1 cellular context compared by ENCODE assay signal in the genomic region with DNA sequence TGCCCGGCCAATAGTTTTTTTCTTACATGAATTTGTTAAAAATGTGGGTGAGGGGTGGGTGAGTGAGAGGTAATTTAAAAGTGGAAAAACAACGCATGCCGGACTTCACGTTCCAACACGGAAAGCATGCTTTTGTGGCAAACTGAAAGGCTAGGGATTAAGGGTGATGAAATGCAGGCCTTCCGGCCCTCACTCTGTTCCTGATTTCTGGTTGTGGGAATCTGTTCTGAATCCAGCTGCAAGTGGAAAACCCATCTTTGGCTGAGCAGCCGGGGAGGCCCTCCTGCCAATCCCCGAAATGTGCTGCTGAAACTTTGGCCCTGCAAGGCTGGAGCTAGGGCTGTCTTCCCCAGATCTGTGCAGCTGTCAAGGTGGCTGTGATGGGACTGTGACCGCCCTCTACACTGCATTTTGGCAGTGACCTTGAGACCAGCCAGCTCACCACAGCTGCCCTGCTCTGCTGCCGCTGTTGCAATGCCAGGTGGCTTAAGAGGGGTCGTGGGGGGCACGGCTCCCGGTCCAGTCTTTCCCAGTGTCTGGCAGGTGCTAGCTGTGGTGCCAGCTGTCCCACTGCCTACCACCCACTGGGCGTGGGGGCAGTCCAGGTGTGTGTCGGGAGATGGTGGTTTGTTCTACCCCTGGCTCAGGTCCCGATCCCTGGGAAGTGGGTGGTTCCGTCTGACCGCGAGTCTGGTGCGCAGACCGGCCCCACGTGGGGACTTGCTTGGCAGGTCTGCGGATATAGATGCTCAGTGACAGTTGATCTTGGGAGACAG.
A peak's percentile ranks its signal among the peaks of the same experiment; 100 is the strongest.
TF ChIP-seq lines count a peak whose summit lies in the region.

No MANE protein-coding gene starts in this region.

TF ChIP-seq in HepG2, 621 proteins besides CTCF, POLR2A, EP300 and RAD21 (continued from another document):
- TF ChIP-seq, protein P1, sequence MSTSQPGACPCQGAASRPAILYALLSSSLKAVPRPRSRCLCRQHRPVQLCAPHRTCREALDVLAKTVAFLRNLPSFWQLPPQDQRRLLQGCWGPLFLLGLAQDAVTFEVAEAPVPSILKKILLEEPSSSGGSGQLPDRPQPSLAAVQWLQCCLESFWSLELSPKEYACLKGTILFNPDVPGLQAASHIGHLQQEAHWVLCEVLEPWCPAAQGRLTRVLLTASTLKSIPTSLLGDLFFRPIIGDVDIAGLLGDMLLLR (CRISPR knock-in tag; IDR thresholded peaks at IDR 0.05) = peak; percentile 80; the same call in 1 of the 2 replicates
- TF ChIP-seq, protein P2, sequence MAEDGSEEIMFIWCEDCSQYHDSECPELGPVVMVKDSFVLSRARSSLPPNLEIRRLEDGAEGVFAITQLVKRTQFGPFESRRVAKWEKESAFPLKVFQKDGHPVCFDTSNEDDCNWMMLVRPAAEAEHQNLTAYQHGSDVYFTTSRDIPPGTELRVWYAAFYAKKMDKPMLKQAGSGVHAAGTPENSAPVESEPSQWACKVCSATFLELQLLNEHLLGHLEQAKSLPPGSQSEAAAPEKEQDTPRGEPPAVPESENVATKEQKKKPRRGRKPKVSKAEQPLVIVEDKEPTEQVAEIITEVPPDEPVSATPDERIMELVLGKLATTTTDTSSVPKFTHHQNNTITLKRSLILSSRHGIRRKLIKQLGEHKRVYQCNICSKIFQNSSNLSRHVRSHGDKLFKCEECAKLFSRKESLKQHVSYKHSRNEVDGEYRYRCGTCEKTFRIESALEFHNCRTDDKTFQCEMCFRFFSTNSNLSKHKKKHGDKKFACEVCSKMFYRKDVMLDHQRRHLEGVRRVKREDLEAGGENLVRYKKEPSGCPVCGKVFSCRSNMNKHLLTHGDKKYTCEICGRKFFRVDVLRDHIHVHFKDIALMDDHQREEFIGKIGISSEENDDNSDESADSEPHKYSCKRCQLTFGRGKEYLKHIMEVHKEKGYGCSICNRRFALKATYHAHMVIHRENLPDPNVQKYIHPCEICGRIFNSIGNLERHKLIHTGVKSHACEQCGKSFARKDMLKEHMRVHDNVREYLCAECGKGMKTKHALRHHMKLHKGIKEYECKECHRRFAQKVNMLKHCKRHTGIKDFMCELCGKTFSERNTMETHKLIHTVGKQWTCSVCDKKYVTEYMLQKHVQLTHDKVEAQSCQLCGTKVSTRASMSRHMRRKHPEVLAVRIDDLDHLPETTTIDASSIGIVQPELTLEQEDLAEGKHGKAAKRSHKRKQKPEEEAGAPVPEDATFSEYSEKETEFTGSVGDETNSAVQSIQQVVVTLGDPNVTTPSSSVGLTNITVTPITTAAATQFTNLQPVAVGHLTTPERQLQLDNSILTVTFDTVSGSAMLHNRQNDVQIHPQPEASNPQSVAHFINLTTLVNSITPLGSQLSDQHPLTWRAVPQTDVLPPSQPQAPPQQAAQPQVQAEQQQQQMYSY (CRISPR knock-in tag; IDR thresholded peaks at IDR 0.05) = peak; percentile 88
- no peak for TF ChIP-seq ONECUT2 (CRISPR knock-in tag; IDR thresholded peaks at IDR 0.05)
- TF ChIP-seq NONO (IDR thresholded peaks at IDR 0.05) = no peak
- 0 out of 2 replicates have a peak, but pooled peaks have one; percentile 47 for TF ChIP-seq NONO (CRISPR knock-in tag; conservative IDR thresholded peaks at IDR 0.05)
- TF ChIP-seq JUND (CRISPR knock-in tag; IDR thresholded peaks at IDR 0.05) = peak; percentile 28; the same call in 1 of the 2 replicates
- TF ChIP-seq ZNF253 (CRISPR knock-in tag; IDR thresholded peaks at IDR 0.05; ENCODE audit: borderline replicate concordance) = 0 out of 2 replicates have a peak, but pooled peaks have one; percentile 67
- TF ChIP-seq ZZZ3 (CRISPR knock-in tag; IDR thresholded peaks at IDR 0.05; ENCODE audit: borderline replicate concordance) = peak; percentile 21; the same call in 1 of the 2 replicates
- TF ChIP-seq LCORL (IDR thresholded peaks at IDR 0.05) = peak; percentile 26; the same call in 1 of the 2 replicates
- TF ChIP-seq LCORL (CRISPR knock-in tag; IDR thresholded peaks at IDR 0.05) = peak; percentile 92
- TF ChIP-seq, protein P3, sequence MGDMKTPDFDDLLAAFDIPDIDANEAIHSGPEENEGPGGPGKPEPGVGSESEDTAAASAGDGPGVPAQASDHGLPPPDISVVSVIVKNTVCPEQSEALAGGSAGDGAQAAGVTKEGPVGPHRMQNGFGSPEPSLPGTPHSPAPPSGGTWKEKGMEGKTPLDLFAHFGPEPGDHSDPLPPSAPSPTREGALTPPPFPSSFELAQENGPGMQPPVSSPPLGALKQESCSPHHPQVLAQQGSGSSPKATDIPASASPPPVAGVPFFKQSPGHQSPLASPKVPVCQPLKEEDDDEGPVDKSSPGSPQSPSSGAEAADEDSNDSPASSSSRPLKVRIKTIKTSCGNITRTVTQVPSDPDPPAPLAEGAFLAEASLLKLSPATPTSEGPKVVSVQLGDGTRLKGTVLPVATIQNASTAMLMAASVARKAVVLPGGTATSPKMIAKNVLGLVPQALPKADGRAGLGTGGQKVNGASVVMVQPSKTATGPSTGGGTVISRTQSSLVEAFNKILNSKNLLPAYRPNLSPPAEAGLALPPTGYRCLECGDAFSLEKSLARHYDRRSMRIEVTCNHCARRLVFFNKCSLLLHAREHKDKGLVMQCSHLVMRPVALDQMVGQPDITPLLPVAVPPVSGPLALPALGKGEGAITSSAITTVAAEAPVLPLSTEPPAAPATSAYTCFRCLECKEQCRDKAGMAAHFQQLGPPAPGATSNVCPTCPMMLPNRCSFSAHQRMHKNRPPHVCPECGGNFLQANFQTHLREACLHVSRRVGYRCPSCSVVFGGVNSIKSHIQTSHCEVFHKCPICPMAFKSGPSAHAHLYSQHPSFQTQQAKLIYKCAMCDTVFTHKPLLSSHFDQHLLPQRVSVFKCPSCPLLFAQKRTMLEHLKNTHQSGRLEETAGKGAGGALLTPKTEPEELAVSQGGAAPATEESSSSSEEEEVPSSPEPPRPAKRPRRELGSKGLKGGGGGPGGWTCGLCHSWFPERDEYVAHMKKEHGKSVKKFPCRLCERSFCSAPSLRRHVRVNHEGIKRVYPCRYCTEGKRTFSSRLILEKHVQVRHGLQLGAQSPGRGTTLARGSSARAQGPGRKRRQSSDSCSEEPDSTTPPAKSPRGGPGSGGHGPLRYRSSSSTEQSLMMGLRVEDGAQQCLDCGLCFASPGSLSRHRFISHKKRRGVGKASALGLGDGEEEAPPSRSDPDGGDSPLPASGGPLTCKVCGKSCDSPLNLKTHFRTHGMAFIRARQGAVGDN (CRISPR knock-in tag; IDR thresholded peaks at IDR 0.05) = peak; percentile 90
- TF ChIP-seq ZNF720 (CRISPR knock-in tag; IDR thresholded peaks at IDR 0.05) = 0 out of 2 replicates have a peak, but pooled peaks have one; percentile 14
- TF ChIP-seq ZSCAN25 (CRISPR knock-in tag; IDR thresholded peaks at IDR 0.05) = 0 out of 2 replicates have a peak, but pooled peaks have one; percentile 16
- TF ChIP-seq, protein P4, sequence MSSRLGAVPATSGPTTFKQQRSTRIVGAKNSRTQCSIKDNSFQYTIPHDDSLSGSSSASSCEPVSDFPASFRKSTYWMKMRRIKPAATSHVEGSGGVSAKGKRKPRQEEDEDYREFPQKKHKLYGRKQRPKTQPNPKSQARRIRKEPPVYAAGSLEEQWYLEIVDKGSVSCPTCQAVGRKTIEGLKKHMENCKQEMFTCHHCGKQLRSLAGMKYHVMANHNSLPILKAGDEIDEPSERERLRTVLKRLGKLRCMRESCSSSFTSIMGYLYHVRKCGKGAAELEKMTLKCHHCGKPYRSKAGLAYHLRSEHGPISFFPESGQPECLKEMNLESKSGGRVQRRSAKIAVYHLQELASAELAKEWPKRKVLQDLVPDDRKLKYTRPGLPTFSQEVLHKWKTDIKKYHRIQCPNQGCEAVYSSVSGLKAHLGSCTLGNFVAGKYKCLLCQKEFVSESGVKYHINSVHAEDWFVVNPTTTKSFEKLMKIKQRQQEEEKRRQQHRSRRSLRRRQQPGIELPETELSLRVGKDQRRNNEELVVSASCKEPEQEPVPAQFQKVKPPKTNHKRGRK (CRISPR knock-in tag; IDR thresholded peaks at IDR 0.05) = peak; percentile 20; the same call in 1 of the 2 replicates
- TF ChIP-seq, protein P5, sequence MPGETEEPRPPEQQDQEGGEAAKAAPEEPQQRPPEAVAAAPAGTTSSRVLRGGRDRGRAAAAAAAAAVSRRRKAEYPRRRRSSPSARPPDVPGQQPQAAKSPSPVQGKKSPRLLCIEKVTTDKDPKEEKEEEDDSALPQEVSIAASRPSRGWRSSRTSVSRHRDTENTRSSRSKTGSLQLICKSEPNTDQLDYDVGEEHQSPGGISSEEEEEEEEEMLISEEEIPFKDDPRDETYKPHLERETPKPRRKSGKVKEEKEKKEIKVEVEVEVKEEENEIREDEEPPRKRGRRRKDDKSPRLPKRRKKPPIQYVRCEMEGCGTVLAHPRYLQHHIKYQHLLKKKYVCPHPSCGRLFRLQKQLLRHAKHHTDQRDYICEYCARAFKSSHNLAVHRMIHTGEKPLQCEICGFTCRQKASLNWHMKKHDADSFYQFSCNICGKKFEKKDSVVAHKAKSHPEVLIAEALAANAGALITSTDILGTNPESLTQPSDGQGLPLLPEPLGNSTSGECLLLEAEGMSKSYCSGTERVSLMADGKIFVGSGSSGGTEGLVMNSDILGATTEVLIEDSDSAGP (CRISPR knock-in tag; IDR thresholded peaks at IDR 0.05; ENCODE audit: borderline replicate concordance) = 0 out of 2 replicates have a peak, but pooled peaks have one; percentile 39
- TF ChIP-seq, protein P6, sequence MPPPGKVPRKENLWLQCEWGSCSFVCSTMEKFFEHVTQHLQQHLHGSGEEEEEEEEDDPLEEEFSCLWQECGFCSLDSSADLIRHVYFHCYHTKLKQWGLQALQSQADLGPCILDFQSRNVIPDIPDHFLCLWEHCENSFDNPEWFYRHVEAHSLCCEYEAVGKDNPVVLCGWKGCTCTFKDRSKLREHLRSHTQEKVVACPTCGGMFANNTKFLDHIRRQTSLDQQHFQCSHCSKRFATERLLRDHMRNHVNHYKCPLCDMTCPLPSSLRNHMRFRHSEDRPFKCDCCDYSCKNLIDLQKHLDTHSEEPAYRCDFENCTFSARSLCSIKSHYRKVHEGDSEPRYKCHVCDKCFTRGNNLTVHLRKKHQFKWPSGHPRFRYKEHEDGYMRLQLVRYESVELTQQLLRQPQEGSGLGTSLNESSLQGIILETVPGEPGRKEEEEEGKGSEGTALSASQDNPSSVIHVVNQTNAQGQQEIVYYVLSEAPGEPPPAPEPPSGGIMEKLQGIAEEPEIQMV (CRISPR knock-in tag; IDR thresholded peaks at IDR 0.05; ENCODE audit: low read depth) = peak; percentile 56; the same call in 1 of the 2 replicates
- TF ChIP-seq ZNF781 (CRISPR knock-in tag; IDR thresholded peaks at IDR 0.05; ENCODE audit: borderline replicate concordance, not compliant biosample characterization) = no peak
- 0 out of 2 replicates have a peak, but pooled peaks have one; percentile 10 for TF ChIP-seq ZNF350 (CRISPR knock-in tag; IDR thresholded peaks at IDR 0.05; ENCODE audit: borderline replicate concordance, low read depth)
